22 cellular contexts compared by ENCODE assay signal in the genomic region with DNA sequence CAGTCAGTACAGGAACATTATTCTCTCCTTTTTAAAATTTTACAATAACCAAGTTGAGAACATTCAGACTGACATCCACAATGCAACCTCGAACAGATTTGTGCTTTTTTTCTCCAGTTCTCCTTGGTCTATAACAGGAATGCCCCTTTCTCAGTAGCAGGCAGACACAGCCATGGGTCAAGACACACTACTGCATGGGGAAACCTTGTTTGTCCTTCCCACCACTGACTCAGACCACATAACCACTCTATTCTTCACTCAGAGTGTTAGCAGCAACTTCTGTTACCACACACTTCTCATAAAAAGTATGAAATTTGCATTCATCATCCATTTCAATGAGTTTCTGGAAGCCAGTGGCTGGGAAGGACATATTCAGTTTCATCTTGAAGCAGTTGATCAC.
"Had no signal": no experiment of that assay in that cellular context is flagged by ENCODE, and none has a peak within 500 bp of the region (broad histone marks: within the 10 kb centered on the region; RNA-seq: fewer than 3 reads in every experiment).

No MANE protein-coding gene starts in this region.

- H3K27ac Mint-ChIP-seq: T-cell; T-helper 1 cell treated with Interleukin-12 subunit alpha and Interleukin-12 subunit beta and Interleukin-4 antibody, amounts not matched to agents 30 μg/mL and 1 μg/mL, for 36 hours had no signal

- H3K9me3 Mint-ChIP-seq: T-helper 1 cell treated with Interleukin-12 subunit alpha and Interleukin-12 subunit beta and Interleukin-4 antibody, amounts not matched to agents 30 μg/mL and 1 μg/mL, for 36 hours had no signal

- H3K9ac ChIP-seq: SK-N-SH had no signal

- H3K27ac ChIP-seq: RWPE1 had no signal

- H3K36me3 Mint-ChIP-seq: T-cell had no signal

- H3K4me3 Mint-ChIP-seq: T-cell; T-helper 1 cell treated with Interleukin-12 subunit alpha and Interleukin-12 subunit beta and Interleukin-4 antibody, amounts not matched to agents 30 μg/mL and 1 μg/mL, for 36 hours had no signal

- H3K4me2 ChIP-seq: SK-N-SH had no signal

- ATAC-seq: HepG2, Panc1, PC-3, T-cell had no signal

- DNase-seq: IMR-90, Kasumi-1, KG1, MM.1S, NCI-H1092 treated with DMSO at 0.1 percent for 48 hours, NCI-H1436, NCI-H187, NCI-H2029, NCI-H2171 treated with DMSO at 0.1 percent for 48 hours, NCI-H345, NCI-H524, NCI-H526 treated with DMSO at 0.1 percent for 48 hours, NCI-H748 treated with DMSO at 0.1 percent for 48 hours, PC-3, SHP77, SK-N-SH, SW 1271, T-cell had no signal

- H3K4me1 Mint-ChIP-seq: T-cell had no signal

- H3K9me2 ChIP-seq: SK-N-SH had no signal
